Comparison of ENCODE assay signal across 8 cellular contexts in genomic region chr17:51120739-51121619, GRCh38. TPM values are rescaled to one million over a fixed set of nuclear protein-coding genes. Genes with fewer than 3 reads are reported as not detected.
DNase-seq lines count a peak whose midpoint lies in the region; TF ChIP-seq lines count a peak whose summit lies in the region.

TSS of gene SPAG9 (minus strand) at chr17:51120868. CDS start at chr17:51120656, 212 bp downstream.

- no CpG with 5 or more reads among the region's 68 CpGs for WGBS in H9 (ENCODE audit: extremely low coverage, insufficient read length, low lambda C conversion rate)

- H4K20me1 ChIP-seq in H9 (ENCODE audit: control insufficient read depth, insufficient read depth, insufficient read length) (no peaks in the 10 kb centered on the region), MM.1S (ENCODE audit: insufficient read depth, low read length) (no peaks in the 10 kb centered on the region; the same call in 1 of the 2 replicates), neural progenitor cell (ENCODE audit: low read depth) (peaks cover 37% of the 10 kb centered on the region)

- peak within 1 kb of the TSS; percentile 69 for H2BK12ac ChIP-seq in H9 (ENCODE audit: insufficient read length, low read depth, low read length)

- H3K4me3 Mint-ChIP-seq in H9 (peak within 1 kb of the TSS; percentile 95 to 99), neural progenitor cell (peak within 1 kb of the TSS; percentile 96)

- H3K4me1 ChIP-seq in H9 (ENCODE audit: insufficient read depth, low read length) (no peaks in the 10 kb centered on the region), MM.1S (ENCODE audit: low read length) (peaks cover 22% of the 10 kb centered on the region), neural progenitor cell (peaks cover 5% of the 10 kb centered on the region), stomach smooth muscle (ENCODE audit: control insufficient read depth, insufficient read depth, low read length) (peaks cover 18% of the 10 kb centered on the region)

- H3K4me3 ChIP-seq in MM.1S (ENCODE audit: low read length) (peak within 1 kb of the TSS; percentile 99), foreskin fibroblast (ENCODE audit: low read depth in 1 of 2, low read length in 2 of 2) (peak within 1 kb of the TSS; percentile 82 to 98), neural progenitor cell (peak within 1 kb of the TSS; percentile 100), stomach smooth muscle (ENCODE audit: low read length in 2 of 2) (peak within 1 kb of the TSS; percentile 97 to 98)

- H3K27me3 Mint-ChIP-seq in H9 (ENCODE audit: low read depth) (no peaks in the 10 kb centered on the region), neural progenitor cell (ENCODE audit: insufficient read depth, low read depth) (peaks cover 4% of the 10 kb centered on the region)

- peak within 1 kb of the TSS; percentile 93 for H4K8ac ChIP-seq in H9 (replicated peaks; ENCODE audit: insufficient read length, low read depth, low read length)

- H4K5ac ChIP-seq in H9 (ENCODE audit: insufficient read length, low read depth, low read length), result peak within 1 kb of the TSS; percentile 83

- H3K27ac Mint-ChIP-seq in H9 (peak within 1 kb of the TSS; percentile 97 to 100 (median 99)), neural progenitor cell (peak within 1 kb of the TSS; percentile 99)

- H4K91ac ChIP-seq in H9 (ENCODE audit: insufficient read length, low read depth, low read length), result no peak within 1 kb of the TSS

- H2BK15ac ChIP-seq in H9 (ENCODE audit: low read depth, low read length), result no peak within 1 kb of the TSS

- peak within 1 kb of the TSS; percentile 96 for H3K14ac ChIP-seq in H9 (ENCODE audit: insufficient read depth, low read length)

- H2AK5ac ChIP-seq in H9 (ENCODE audit: insufficient read length, low read length), result no peak within 1 kb of the TSS

- H3K4me1 Mint-ChIP-seq in H9 (peaks cover 25% of the 10 kb centered on the region in 2 experiments), neural progenitor cell (peaks cover 33% of the 10 kb centered on the region)

- no peak within 1 kb of the TSS for H3K4ac ChIP-seq in H9 (ENCODE audit: low read depth, low read length)

- H3K27ac ChIP-seq in H9 (ENCODE audit: insufficient read length, low read depth, low read length), result peak within 1 kb of the TSS; percentile 98
- H3K27ac ChIP-seq in MM.1S (ENCODE audit: low read length), result peak within 1 kb of the TSS; percentile 90
- H3K27ac ChIP-seq in neural progenitor cell, result peak within 1 kb of the TSS; percentile 82
- peak within 1 kb of the TSS; percentile 100 for H3K27ac ChIP-seq in stomach smooth muscle (ENCODE audit: low read length)

- H3K9me2 ChIP-seq in MM.1S (replicated peaks; ENCODE audit: insufficient read depth, low read length), result no peaks in the 10 kb centered on the region

- H3F3A ChIP-seq in MM.1S (ENCODE audit: insufficient read depth, low read length), result peaks cover 28% of the 10 kb centered on the region
- peaks cover 20% of the 10 kb centered on the region for H3F3A ChIP-seq in neural progenitor cell (ENCODE audit: low read depth)

- no peaks in the 10 kb centered on the region for H3K9me3 ChIP-seq in H9 (ENCODE audit: control insufficient read depth, low read depth, low read length)
- H3K9me3 ChIP-seq in MM.1S (replicated peaks; ENCODE audit: insufficient read depth, low read length), result no peaks in the 10 kb centered on the region
- no peaks in the 10 kb centered on the region for H3K9me3 ChIP-seq in neural progenitor cell (ENCODE audit: low read depth)
- no peaks in the 10 kb centered on the region for H3K9me3 ChIP-seq in stomach smooth muscle (ENCODE audit: control insufficient read depth in 2 of 2, low read length in 2 of 2)

- H2BK20ac ChIP-seq in H9 (ENCODE audit: low read depth, low read length, poor library complexity, severe bottlenecking), result no peak within 1 kb of the TSS

- H3K79me1 ChIP-seq in H9 (ENCODE audit: insufficient read depth, low read depth, low read length, poor library complexity, severe bottlenecking), result no peaks in the 10 kb centered on the region

- peak; percentile 99 for DNase-seq in ELR (ENCODE audit: low read depth)
- peak; percentile 98 for DNase-seq in H9
- DNase-seq in MM.1S, result peak; percentile 94
- peak; percentile 95 for DNase-seq in SHP77 treated with DMSO at 0.1 percent for 48 hours (lab: John Stamatoyannopoulos, UW)
- DNase-seq in activated gamma-delta T cell treated with Interleukin-2 at 50 U/mL for 16 hours, result peak; percentile 83
- peak; percentile 95 to 99 for DNase-seq in foreskin fibroblast
- DNase-seq in neural progenitor cell (ENCODE audit: low spot score), result peak; percentile 98

- H2AFZ ChIP-seq in H9 (ENCODE audit: low read length) (peak within 1 kb of the TSS; percentile 89), MM.1S (ENCODE audit: low read length) (peak within 1 kb of the TSS; percentile 85), neural progenitor cell (replicated peaks) (peak within 1 kb of the TSS; percentile 96)

- H3K79me2 ChIP-seq in H9 (ENCODE audit: insufficient read depth, low read length), result peaks cover 13% of the 10 kb centered on the region
- peaks cover 46% of the 10 kb centered on the region for H3K79me2 ChIP-seq in MM.1S (ENCODE audit: low read length)
- H3K79me2 ChIP-seq in neural progenitor cell (ENCODE audit: low read depth), result peaks cover 41% of the 10 kb centered on the region

- H3K23ac ChIP-seq in H9 (ENCODE audit: insufficient read length, low read depth, low read length), result no peak within 1 kb of the TSS

- H2BK120ac ChIP-seq in H9 (ENCODE audit: low read depth, low read length, poor library complexity, severe bottlenecking), result peak within 1 kb of the TSS; percentile 3

- H3K9ac ChIP-seq in H9 (ENCODE audit: extremely low read depth, insufficient read length, low read length), result peak within 1 kb of the TSS; percentile 99
- peak within 1 kb of the TSS; percentile 95 for H3K9ac ChIP-seq in MM.1S (ENCODE audit: low read length)
- H3K9ac ChIP-seq in neural progenitor cell, result peak within 1 kb of the TSS; percentile 59
- H3K9ac ChIP-seq in stomach smooth muscle (ENCODE audit: low read length in 2 of 2), result peak within 1 kb of the TSS; percentile 97 to 100

- H3K36me3 Mint-ChIP-seq in H9 (ENCODE audit: insufficient read depth in 1 of 3, low read depth in 3 of 3) (no peaks in the 10 kb centered on the region), neural progenitor cell (no peaks in the 10 kb centered on the region)

- H3K36me3 ChIP-seq in MM.1S (replicated peaks; ENCODE audit: insufficient read depth, low read length), result no peaks in the 10 kb centered on the region
- no peaks in the 10 kb centered on the region for H3K36me3 ChIP-seq in neural progenitor cell
- H3K36me3 ChIP-seq in stomach smooth muscle (ENCODE audit: control insufficient read depth in 2 of 2, insufficient read depth in 2 of 2, low read length in 2 of 2), result no peaks in the 10 kb centered on the region

- H3K9me3 Mint-ChIP-seq in H9 (no peaks in the 10 kb centered on the region), neural progenitor cell (no peaks in the 10 kb centered on the region)

- peaks cover 13% of the 10 kb centered on the region for H3K23me2 ChIP-seq in H9 (ENCODE audit: insufficient read length, low read depth, low read length, poor library complexity, severe bottlenecking)

- peak within 1 kb of the TSS; percentile 88 for H3T11ph ChIP-seq in H9 (ENCODE audit: low read length)

- H3K18ac ChIP-seq in H9 (ENCODE audit: insufficient read length, low read depth, low read length), result peak within 1 kb of the TSS; percentile 96

- no peaks in the 10 kb centered on the region for H3K27me3 ChIP-seq in H9 (ENCODE audit: insufficient read depth, low read length)
- H3K27me3 ChIP-seq in MM.1S (replicated peaks; ENCODE audit: insufficient read depth, low read length), result no peaks in the 10 kb centered on the region
- H3K27me3 ChIP-seq in neural progenitor cell, result no peaks in the 10 kb centered on the region
- H3K27me3 ChIP-seq in stomach smooth muscle (ENCODE audit: control insufficient read depth in 1 of 2, insufficient read depth in 2 of 2, low read length in 2 of 2), result no peaks in the 10 kb centered on the region

- peak within 1 kb of the TSS; percentile 94 for H2BK5ac ChIP-seq in H9 (ENCODE audit: insufficient read length, low read length)

- no peak within 1 kb of the TSS for H3K56ac ChIP-seq in H9 (ENCODE audit: insufficient read length, low read depth, low read length)

- H3K4me2 ChIP-seq in H9 (ENCODE audit: insufficient read depth, insufficient read length, low read length) (peak within 1 kb of the TSS; percentile 93), MM.1S (ENCODE audit: low read depth, low read length) (peak within 1 kb of the TSS; percentile 94), neural progenitor cell (peak within 1 kb of the TSS; percentile 88)

- TF ChIP-seq CTCF in H9 (conservative IDR thresholded peaks at IDR 0.05) (no peak), MM.1S (IDR thresholded peaks at IDR 0.05; ENCODE audit: low read length) (no peak), foreskin fibroblast (IDR thresholded peaks at IDR 0.05; ENCODE audit: low read depth, low read length) (no peak), neural progenitor cell (IDR thresholded peaks at IDR 0.05) (no peak)

RNA-seq across cellular contexts. Expression of gene SPAG9, which starts in this region (rescaled TPM):
- total RNA-seq in H9 (2021) (49.7 and 54.3 TPM in 2 replicates), neural progenitor cell (ENCODE audit: low replicate concordance) (89.7 and 99.5 TPM in 2 replicates)

Comparison
In these comparisons a context has a peak if more than half of its experiments do, and no peak if none do; other contexts are left out.
1. Peak in every context shown above with its lines: DNase-seq, H3K4me3 ChIP-seq and H3K27ac ChIP-seq.